ENCODE assay signal across 14 cellular contexts in the genomic region with DNA sequence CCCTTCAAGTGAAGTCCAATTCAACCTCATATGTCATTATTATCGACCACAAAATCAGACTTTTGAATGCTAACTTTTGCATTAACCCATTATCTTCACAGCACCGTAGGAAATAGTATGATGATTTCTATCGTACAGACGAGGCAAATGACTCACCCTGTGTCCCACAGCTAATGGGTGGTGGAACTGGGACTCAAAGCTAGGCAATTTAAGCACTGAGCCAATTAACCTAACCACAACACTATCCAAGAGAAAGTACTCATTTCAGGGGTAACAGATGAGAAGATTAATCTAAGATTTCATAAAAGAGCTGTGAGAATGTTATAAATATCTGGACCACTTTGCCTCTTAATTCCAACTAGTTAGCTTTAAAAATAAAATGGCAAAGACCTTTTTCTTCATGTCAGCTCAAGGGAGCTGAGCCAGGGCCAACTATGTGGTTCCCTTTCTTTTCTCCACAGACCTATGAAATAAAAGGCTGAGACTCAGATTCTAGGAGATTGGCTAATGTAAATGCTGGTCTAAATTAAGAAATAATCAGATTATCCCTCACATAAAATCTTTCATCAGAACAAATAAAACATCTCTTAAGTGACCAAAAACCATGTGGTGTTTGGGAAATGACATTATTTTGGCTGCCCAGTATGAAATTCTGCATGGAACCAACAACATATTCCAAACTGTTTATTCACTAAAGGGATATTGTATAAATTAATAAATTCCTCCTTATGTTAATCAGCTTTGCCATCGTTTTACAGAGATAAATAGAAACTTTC. TPM values are rescaled to one million over a fixed set of nuclear protein-coding genes. Genes with fewer than 3 reads are reported as not detected.
A peak's percentile ranks its signal among the peaks of the same experiment; 100 is the strongest.
DNase-seq lines count a peak whose midpoint lies in the region; ATAC-seq, FAIRE-seq and TF ChIP-seq lines count a peak whose summit lies in the region.
"Had no signal": no experiment of that assay in that cellular context is flagged by ENCODE, and none has a peak within 500 bp of the region (broad histone marks: within the 10 kb centered on the region; RNA-seq: fewer than 3 reads in every experiment).

No MANE protein-coding gene starts in this region.

- H3K9me3 Mint-ChIP-seq in activated naive CD8-positive, alpha-beta T cell treated with anti-CD3 and anti-CD28 coated beads, Interleukin-2, amount 50 U/mL, for 24 hours, result peaks cover 15% of the 10 kb centered on the region

- H3K4me3 Mint-ChIP-seq in activated naive CD8-positive, alpha-beta T cell treated with anti-CD3 and anti-CD28 coated beads, Interleukin-2, amount 50 U/mL, for 24 hours, result peak overlapping the region; percentile 97

- in situ Hi-C loops in ACHN (cut with HindIII; ENCODE audit: low pct_ligation_motif_present, low pct_unique_long_range_greater_than_20kb, low sequenced_read_pairs), result no loop called here

- H3K27ac Mint-ChIP-seq in activated naive CD8-positive, alpha-beta T cell treated with anti-CD3 and anti-CD28 coated beads, Interleukin-2, amount 50 U/mL, for 24 hours, result peak overlapping the region; percentile 82

- peaks cover 62% of the 10 kb centered on the region for H3K36me3 Mint-ChIP-seq in activated naive CD8-positive, alpha-beta T cell treated with anti-CD3 and anti-CD28 coated beads, Interleukin-2, amount 50 U/mL, for 24 hours (ENCODE audit: low read depth)

- H3K4me3 ChIP-seq in skeletal muscle cell (ENCODE audit: low read depth, low read length), result peak overlapping the region; percentile 20
- H3K4me3 ChIP-seq: right atrium auricular region, testis had no signal

- peaks cover 7% of the 10 kb centered on the region for H3K27me3 Mint-ChIP-seq in activated naive CD8-positive, alpha-beta T cell treated with anti-CD3 and anti-CD28 coated beads, Interleukin-2, amount 50 U/mL, for 24 hours

- no peak for DNase-seq in D721Med (ENCODE audit: insufficient read length, low spot score)
- DNase-seq in LHCN-M2 (ENCODE audit: low read depth), result peak; percentile 26
- no peak for DNase-seq in activated naive CD8-positive, alpha-beta T cell treated with anti-CD3 and anti-CD28 coated beads, Interleukin-2, amount 50 U/mL, for 24 hours
- no peak for DNase-seq in skeletal muscle cell (ENCODE audit: low read depth)
- DNase-seq in ACHN, result no peak
- DNase-seq: anterior cingulate cortex; effector CD4-positive, alpha-beta T cell; T1000; testis had no signal

- peaks cover 70% of the 10 kb centered on the region for H3K4me1 Mint-ChIP-seq in activated naive CD8-positive, alpha-beta T cell treated with anti-CD3 and anti-CD28 coated beads, Interleukin-2, amount 50 U/mL, for 24 hours

- ATAC-seq in activated naive CD8-positive, alpha-beta T cell treated with anti-CD3 and anti-CD28 coated beads, Interleukin-2, amount 50 U/mL, for 24 hours, result peak; percentile 44
- ATAC-seq in GM19395 (IDR thresholded peaks at IDR 0.05; ENCODE audit: unreplicated experiment), result no peak
- no peak for ATAC-seq in GM21423 (IDR thresholded peaks at IDR 0.05; ENCODE audit: unreplicated experiment)
- ATAC-seq: Panc1 had no signal

- no peak for TF ChIP-seq CTCF in D721Med (IDR thresholded peaks at IDR 0.05; ENCODE audit: insufficient read depth, missing control alignments)

- FAIRE-seq in D721Med (lab: Jason Lieb, UNC), result peak; percentile 41

RNA-seq across cellular contexts. Expression of a gene that starts 4.9 kb away (rescaled TPM):
- 35.8 and 37.8 TPM in 2 replicates for total RNA-seq in LHCN-M2 (2014; rRNA removed)
- polyA plus RNA-seq in LHCN-M2 (2012), result 4.3 TPM

RNA-seq across cellular contexts. Expression of a gene that starts 51.5 kb away (rescaled TPM):
- total RNA-seq in LHCN-M2 (2014; rRNA removed), result not detected in 2 replicates
- polyA plus RNA-seq in LHCN-M2 (2012), result not detected
- total RNA-seq: kidney epithelial cell had no signal
